5 cellular contexts compared by ENCODE assay signal in the genomic region with DNA sequence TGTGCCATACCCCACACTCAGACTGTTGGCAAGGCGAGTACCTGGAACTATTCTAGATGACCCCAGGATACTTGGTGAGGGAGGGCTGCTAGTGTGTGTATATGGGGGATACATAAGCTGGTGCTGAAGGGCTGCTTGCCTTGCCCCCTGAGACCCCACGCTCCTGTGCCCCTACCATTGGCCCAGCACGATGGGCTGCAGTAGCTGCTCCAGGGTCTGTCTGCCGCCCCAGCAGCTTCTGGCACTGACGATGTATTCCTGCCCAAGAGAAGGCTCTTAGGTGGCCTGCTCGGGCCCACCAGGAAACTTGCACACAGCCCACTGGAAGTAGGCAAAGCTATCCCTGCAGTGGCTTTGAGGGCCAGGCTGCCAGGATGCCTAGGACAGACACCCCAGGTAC. TPM values are rescaled to one million over a fixed set of nuclear protein-coding genes. Genes with fewer than 3 reads are reported as not detected.
"Had no signal": no experiment of that assay in that cellular context is flagged by ENCODE, and none has a peak within 500 bp of the region (broad histone marks: within the 10 kb centered on the region; RNA-seq: fewer than 3 reads in every experiment).

No MANE protein-coding gene starts in this region.

RNA-seq across cellular contexts. Expression of a gene that starts 9.0 kb away (rescaled TPM):
- total RNA-seq: LHCN-M2, MCF 10A, NCI-H460, OCI-LY7, SJSA1 had no signal
